Comparison of ENCODE assay signal across 1 cellular context in genomic region chr3:141735789-141736465, GRCh38.
TF ChIP-seq lines count a peak whose summit lies in the region.

No MANE protein-coding gene starts in this region.

TF ChIP-seq in K562, 482 proteins besides CTCF, POLR2A, EP300 and RAD21:
- TF ChIP-seq ZNF644 (tag; IDR thresholded peaks at IDR 0.05; ENCODE audit: low read depth) (no peak), ZNF224 (CRISPR knock-in tag; IDR thresholded peaks at IDR 0.05) (no peak), FUS (optimal IDR thresholded peaks at IDR 0.05; ENCODE audit: low read depth, low read length) (no peak), CAMTA2 (CRISPR knock-in tag; conservative IDR thresholded peaks at IDR 0.05) (no peak), MBD2 (IDR thresholded peaks at IDR 0.05; ENCODE audit: borderline replicate concordance, low read depth) (no peak), TEAD2 (tag; IDR thresholded peaks at IDR 0.05) (no peak), ZBTB8A (IDR thresholded peaks at IDR 0.05; ENCODE audit: partially characterized antibody) (no peak), NCOA2 (IDR thresholded peaks at IDR 0.05; ENCODE audit: partially characterized antibody in 2 of 2) (no peak), ZNF584 (CRISPR knock-in tag; IDR thresholded peaks at IDR 0.05; ENCODE audit: low read depth) (no peak), IRF9 (tag; IDR thresholded peaks at IDR 0.05) (no peak), TFAM (CRISPR knock-in tag; conservative IDR thresholded peaks at IDR 0.05) (no peak), EZH2 (IDR thresholded peaks at IDR 0.05; ENCODE audit: borderline replicate concordance, low read depth, low read length) (no peak), XRCC3 (IDR thresholded peaks at IDR 0.05) (no peak), ADNP (tag; IDR thresholded peaks at IDR 0.05) (no peak), ZNF354B (CRISPR knock-in tag; IDR thresholded peaks at IDR 0.05) (no peak), ID3 (CRISPR knock-in tag; IDR thresholded peaks at IDR 0.05) (no peak), ID3 (tag; IDR thresholded peaks at IDR 0.05) (no peak), HES1 (IDR thresholded peaks at IDR 0.05; ENCODE audit: low read depth) (no peak), ZNF695 (CRISPR knock-in tag; IDR thresholded peaks at IDR 0.05) (no peak)
